ENCODE assay signal across 28 cellular contexts in genomic region chr4:67750691-67751090, GRCh38. TPM values are rescaled to one million over a fixed set of nuclear protein-coding genes. Genes with fewer than 3 reads are reported as not detected.
"Had no signal": no experiment of that assay in that cellular context is flagged by ENCODE, and none has a peak within 500 bp of the region (broad histone marks: within the 10 kb centered on the region; RNA-seq: fewer than 3 reads in every experiment).

No MANE protein-coding gene starts in this region.

- H3K27me3 ChIP-seq: body of pancreas, gastroesophageal sphincter, heart right ventricle, neutrophil, pancreas, tibial artery had no signal

- H3K4me1 ChIP-seq: body of pancreas, lower lobe of right lung, pancreas had no signal

- H3K36me3 ChIP-seq: gastroesophageal sphincter, heart right ventricle, lower lobe of right lung, neutrophil, pancreas, tibial artery had no signal

- DNase-seq: activated CD4-positive, alpha-beta memory T cell treated with anti-CD3 and anti-CD28 coated beads for 36 hours; activated CD4-positive, alpha-beta T cell treated with anti-CD3 and anti-CD28 coated beads for 48 hours; activated effector memory CD4-positive, alpha-beta T cell treated with anti-CD3 and anti-CD28 coated beads, Interleukin-2, amount 50 U/mL, for 16 hours; activated naive CD4-positive, alpha-beta T cell treated with anti-CD3 and anti-CD28 coated beads, Interleukin-2, amount 10 ng/mL, durations not matched to agents 7 days and 5 days; activated T-cell treated with anti-CD3 and anti-CD28 coated beads, Interleukin-2, amount 50 U/mL, for 72 hours; amygdala; body of pancreas; effector CD4-positive, alpha-beta T cell; heart right ventricle; lower lobe of right lung; natural killer cell; pancreas; right cardiac atrium; stimulated activated CD4-positive, alpha-beta T cell treated with anti-CD3 and anti-CD28 coated beads, Interleukin-12 subunit alpha, Interleukin-12 subunit beta, amount 100 ng/mL, for 4 hours; stimulated activated CD4-positive, alpha-beta T cell treated with anti-CD3 and anti-CD28 coated beads, Interleukin-4, amount 100 ng/mL, for 4 hours; stimulated activated naive CD8-positive, alpha-beta T cell treated with anti-CD3 and anti-CD28 coated beads, Interleukin-15, Interleukin-2, amounts not matched to agents 100 U/mL and 50 U/mL, for 24 hours; T1000; tibial artery had no signal

- FAIRE-seq: pancreas had no signal

- H3K4me3 ChIP-seq: body of pancreas, gastroesophageal sphincter, heart right ventricle, lower lobe of right lung, pancreas, tibial artery had no signal

- ATAC-seq: activated T-cell treated with anti-CD3 and anti-CD28 coated beads, Interleukin-2, amount 50 U/mL, for 72 hours; body of pancreas; gastroesophageal sphincter; heart right ventricle; left lobe of liver; lower lobe of right lung; natural killer cell; pancreas; right cardiac atrium; stimulated activated naive CD8-positive, alpha-beta T cell treated with anti-CD3 and anti-CD28 coated beads, Interleukin-15, Interleukin-2, amounts not matched to agents 100 U/mL and 50 U/mL, for 24 hours had no signal

- H3K9me3 ChIP-seq: body of pancreas, gastroesophageal sphincter, heart right ventricle, lower lobe of right lung, neutrophil, pancreas, tibial artery had no signal

- H3K27ac ChIP-seq: body of pancreas, gastroesophageal sphincter, heart right ventricle, lower lobe of right lung, neutrophil, pancreas, tibial artery had no signal

RNA-seq across cellular contexts. Expression of gene GNRHR, which starts 3.5 kb away (rescaled TPM):
- total RNA-seq: activated CD4-positive, alpha-beta memory T cell treated with anti-CD3 and anti-CD28 coated beads for 36 hours; activated T-cell treated with anti-CD3 and anti-CD28 coated beads, Interleukin-2, amount 50 U/mL, for 72 hours; body of pancreas; cardiac septum; chondrocyte; gastroesophageal sphincter; heart right ventricle; kidney epithelial cell; left lobe of liver; lower lobe of right lung; mesothelial cell of epicardium; natural killer cell; pancreas; pulmonary artery endothelial cell; right cardiac atrium; skeletal muscle tissue; ureter had no signal
